ENCODE assay signal across 10 cellular contexts in genomic region chr7:70736715-70737460, GRCh38.
DNase-seq lines count a peak whose midpoint lies in the region; ATAC-seq and TF ChIP-seq lines count a peak whose summit lies in the region.
"Had no signal": no experiment of that assay in that cellular context is flagged by ENCODE, and none has a peak within 500 bp of the region (broad histone marks: within the 10 kb centered on the region; RNA-seq: fewer than 3 reads in every experiment).

No MANE protein-coding gene starts in this region.

- CTCF ChIA-PET in HEK293 (lab: Yijun Ruan, JAX), result no interaction called here

- H3K4me3 Mint-ChIP-seq in chondrocyte (ENCODE audit: unreplicated experiment), result peak overlapping the region; percentile 35

- DNase-seq in A172 (ENCODE audit: low spot score) (peak; percentile 78), chondrocyte (ENCODE audit: low spot score) (no peak), lower lobe of right lung (no peak), NCI-H146 (lab: John Stamatoyannopoulos, UW) (no peak), COLO668 (lab: John Stamatoyannopoulos, UW; ENCODE audit: unreplicated experiment) (no peak)
- DNase-seq: activated CD4-positive, CD25-positive, alpha-beta regulatory T cell treated with anti-CD3 and anti-CD28 coated beads, Interleukin-2, amount 50 U/mL, for 72 hours; NCI-H1092 had no signal

- peak; percentile 60 to 76 for ATAC-seq in lower lobe of right lung
- no peak for ATAC-seq in GM18517 (IDR thresholded peaks at IDR 0.05; ENCODE audit: unreplicated experiment)
- no peak for ATAC-seq in HG03280 (IDR thresholded peaks at IDR 0.05; ENCODE audit: unreplicated experiment)

- no peaks in the 10 kb centered on the region for H3K9me3 Mint-ChIP-seq in chondrocyte (ENCODE audit: low read depth)

- H3K27ac Mint-ChIP-seq in chondrocyte (ENCODE audit: unreplicated experiment), result peak overlapping the region; percentile 49

- no peaks in the 10 kb centered on the region for H3K36me3 Mint-ChIP-seq in chondrocyte (ENCODE audit: low read depth)

- H3K4me1 ChIP-seq in HEK293 (ENCODE audit: control insufficient read depth, insufficient read depth, low read length) (peaks cover 20% of the 10 kb centered on the region), lower lobe of right lung (peaks cover 43% of the 10 kb centered on the region)

- POLR2A ChIA-PET in HEK293 (lab: Yijun Ruan, JAX), result no interaction called here

- no peaks in the 10 kb centered on the region for H3K27me3 Mint-ChIP-seq in chondrocyte (ENCODE audit: low read depth)

- H3K36me3 ChIP-seq in HEK293 (ENCODE audit: control insufficient read depth in 2 of 2, insufficient read depth in 1 of 2, low read length in 2 of 2) (no peaks in the 10 kb centered on the region; a peak in 1 of 3 replicates), lower lobe of right lung (no peaks in the 10 kb centered on the region)

- no peaks in the 10 kb centered on the region for H3K27me3 ChIP-seq in lower lobe of right lung (ENCODE audit: low read depth)

- H3K27ac ChIP-seq in HEK293 (ENCODE audit: extremely low read depth, low read depth, low read length), result no peak overlapping the region
- H3K27ac ChIP-seq in lower lobe of right lung, result peak overlapping the region; percentile 51

- H3K4me3 ChIP-seq in HEK293 (ENCODE audit: low read depth, low read length), result no peak overlapping the region
- peak overlapping the region; percentile 2 for H3K4me3 ChIP-seq in lower lobe of right lung

- no peaks in the 10 kb centered on the region for H3K9me3 ChIP-seq in HEK293 (ENCODE audit: control insufficient read depth, insufficient read depth, low read depth, low read length)
- H3K9me3 ChIP-seq in lower lobe of right lung, result no peaks in the 10 kb centered on the region

- TF ChIP-seq CTCF in HEK293 (tag by site-specific recombination; IDR thresholded peaks at IDR 0.05) (no peak), chondrocyte (IDR thresholded peaks at IDR 0.05) (no peak), lower lobe of right lung (IDR thresholded peaks at IDR 0.05) (no peak)

- intact Hi-C loops in lower lobe of right lung (cut with DNase I), result no loop called here

- H3K4me1 Mint-ChIP-seq in chondrocyte (ENCODE audit: low read depth), result peaks cover 55% of the 10 kb centered on the region

TF ChIP-seq in HEK293, 187 proteins besides CTCF, POLR2A, EP300 and RAD21:
- no peak for TF ChIP-seq ZNF169 (tag by site-specific recombination; IDR thresholded peaks at IDR 0.05)
- no peak for TF ChIP-seq ZNF585B (tag by site-specific recombination; IDR thresholded peaks at IDR 0.05)
- TF ChIP-seq ZBTB17 (tag by site-specific recombination; IDR thresholded peaks at IDR 0.05), result peak; percentile 72
- no peak for TF ChIP-seq PBX3 (CRISPR knock-in tag; IDR thresholded peaks at IDR 0.05)
- peak; percentile 76 for TF ChIP-seq PRDM1 (tag by site-specific recombination; IDR thresholded peaks at IDR 0.05)
- TF ChIP-seq ZNF704 (tag by site-specific recombination; IDR thresholded peaks at IDR 0.05), result no peak
- peak; percentile 38 for TF ChIP-seq PRDM6 (tag by site-specific recombination; IDR thresholded peaks at IDR 0.05)
TF ChIP-seq in HEK293: peak in this region for 3.

Comparison
In these comparisons a context has a peak if more than half of its experiments do, and no peak if none do; other contexts are left out.
1. ATAC-seq: peak in lower lobe of right lung (2 of 2); none in GM18517 (single experiment) and HG03280 (single experiment).